1 cellular context compared by ENCODE assay signal in the genomic region with DNA sequence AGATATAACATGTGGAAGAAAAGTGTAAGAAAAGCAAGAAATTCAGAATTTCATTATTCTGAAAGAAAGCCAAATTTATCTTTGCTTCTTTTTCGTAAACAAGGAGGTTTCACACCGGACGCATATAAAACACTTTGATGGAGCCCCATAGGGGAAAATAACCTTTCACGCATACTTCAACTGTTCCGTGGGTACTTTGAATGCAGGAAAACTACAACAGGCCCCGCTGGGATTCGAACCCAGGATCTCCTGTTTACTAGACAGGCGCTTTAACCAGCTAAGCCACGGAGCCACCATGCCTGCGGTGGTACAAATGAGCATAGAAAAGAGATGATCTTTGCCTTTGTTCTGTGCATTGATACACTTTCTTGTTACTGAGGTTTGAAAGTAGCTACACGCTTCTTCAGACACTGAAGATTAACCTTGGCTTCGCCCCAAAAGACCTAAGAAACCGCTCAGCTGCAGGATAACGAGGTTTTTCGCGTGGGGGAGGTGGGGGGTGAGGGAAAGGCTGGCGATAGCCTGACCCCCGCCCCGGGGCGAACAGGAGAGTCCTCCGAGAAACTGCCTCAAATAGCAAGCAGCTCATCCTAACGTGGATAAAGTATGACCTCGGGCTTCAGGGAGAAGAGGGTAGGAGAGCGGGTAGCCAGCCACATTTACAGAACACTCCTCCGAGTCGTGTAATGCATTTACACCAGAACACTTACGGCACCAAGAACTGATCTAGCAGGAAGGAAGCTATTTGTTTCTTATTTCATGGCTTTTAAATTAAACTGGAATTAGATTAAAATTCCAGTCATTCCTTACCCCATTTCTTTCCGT.
TF ChIP-seq lines count a peak whose summit lies in the region.

No MANE protein-coding gene starts in this region.

TF ChIP-seq in HepG2, 621 proteins besides CTCF, POLR2A, EP300 and RAD21 (continued from another document):
- TF ChIP-seq, protein P1, sequence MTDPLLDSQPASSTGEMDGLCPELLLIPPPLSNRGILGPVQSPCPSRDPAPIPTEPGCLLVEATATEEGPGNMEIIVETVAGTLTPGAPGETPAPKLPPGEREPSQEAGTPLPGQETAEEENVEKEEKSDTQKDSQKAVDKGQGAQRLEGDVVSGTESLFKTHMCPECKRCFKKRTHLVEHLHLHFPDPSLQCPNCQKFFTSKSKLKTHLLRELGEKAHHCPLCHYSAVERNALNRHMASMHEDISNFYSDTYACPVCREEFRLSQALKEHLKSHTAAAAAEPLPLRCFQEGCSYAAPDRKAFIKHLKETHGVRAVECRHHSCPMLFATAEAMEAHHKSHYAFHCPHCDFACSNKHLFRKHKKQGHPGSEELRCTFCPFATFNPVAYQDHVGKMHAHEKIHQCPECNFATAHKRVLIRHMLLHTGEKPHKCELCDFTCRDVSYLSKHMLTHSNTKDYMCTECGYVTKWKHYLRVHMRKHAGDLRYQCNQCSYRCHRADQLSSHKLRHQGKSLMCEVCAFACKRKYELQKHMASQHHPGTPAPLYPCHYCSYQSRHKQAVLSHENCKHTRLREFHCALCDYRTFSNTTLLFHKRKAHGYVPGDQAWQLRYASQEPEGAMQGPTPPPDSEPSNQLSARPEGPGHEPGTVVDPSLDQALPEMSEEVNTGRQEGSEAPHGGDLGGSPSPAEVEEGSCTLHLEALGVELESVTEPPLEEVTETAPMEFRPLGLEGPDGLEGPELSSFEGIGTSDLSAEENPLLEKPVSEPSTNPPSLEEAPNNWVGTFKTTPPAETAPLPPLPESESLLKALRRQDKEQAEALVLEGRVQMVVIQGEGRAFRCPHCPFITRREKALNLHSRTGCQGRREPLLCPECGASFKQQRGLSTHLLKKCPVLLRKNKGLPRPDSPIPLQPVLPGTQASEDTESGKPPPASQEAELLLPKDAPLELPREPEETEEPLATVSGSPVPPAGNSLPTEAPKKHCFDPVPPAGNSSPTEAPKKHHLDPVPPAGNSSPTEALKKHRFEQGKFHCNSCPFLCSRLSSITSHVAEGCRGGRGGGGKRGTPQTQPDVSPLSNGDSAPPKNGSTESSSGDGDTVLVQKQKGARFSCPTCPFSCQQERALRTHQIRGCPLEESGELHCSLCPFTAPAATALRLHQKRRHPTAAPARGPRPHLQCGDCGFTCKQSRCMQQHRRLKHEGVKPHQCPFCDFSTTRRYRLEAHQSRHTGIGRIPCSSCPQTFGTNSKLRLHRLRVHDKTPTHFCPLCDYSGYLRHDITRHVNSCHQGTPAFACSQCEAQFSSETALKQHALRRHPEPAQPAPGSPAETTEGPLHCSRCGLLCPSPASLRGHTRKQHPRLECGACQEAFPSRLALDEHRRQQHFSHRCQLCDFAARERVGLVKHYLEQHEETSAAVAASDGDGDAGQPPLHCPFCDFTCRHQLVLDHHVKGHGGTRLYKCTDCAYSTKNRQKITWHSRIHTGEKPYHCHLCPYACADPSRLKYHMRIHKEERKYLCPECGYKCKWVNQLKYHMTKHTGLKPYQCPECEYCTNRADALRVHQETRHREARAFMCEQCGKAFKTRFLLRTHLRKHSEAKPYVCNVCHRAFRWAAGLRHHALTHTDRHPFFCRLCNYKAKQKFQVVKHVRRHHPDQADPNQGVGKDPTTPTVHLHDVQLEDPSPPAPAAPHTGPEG (CRISPR knock-in tag; IDR thresholded peaks at IDR 0.05), result no peak
- TF ChIP-seq KLF16 (CRISPR knock-in tag; IDR thresholded peaks at IDR 0.05) (peak in 1 of 2 experiments; percentile 94; a peak in 2 of 4 replicates), MAF1 (CRISPR knock-in tag; IDR thresholded peaks at IDR 0.05; ENCODE audit: borderline replicate concordance) (peak; percentile 99), ATM (IDR thresholded peaks at IDR 0.05; ENCODE audit: borderline replicate concordance) (no peak), ZNF10 (CRISPR knock-in tag; IDR thresholded peaks at IDR 0.05; ENCODE audit: borderline replicate concordance, low read depth) (no peak), FOXA3 (CRISPR knock-in tag; IDR thresholded peaks at IDR 0.05) (peak; percentile 91), ZMYM2 (CRISPR knock-in tag; IDR thresholded peaks at IDR 0.05) (peak; percentile 85), IKZF4 (CRISPR knock-in tag; IDR thresholded peaks at IDR 0.05; ENCODE audit: borderline replicate concordance, low read depth, not compliant biosample characterization) (peak; percentile 77), ZBTB7B (CRISPR knock-in tag; IDR thresholded peaks at IDR 0.05) (peak; percentile 80), SMYD3 (CRISPR knock-in tag; IDR thresholded peaks at IDR 0.05) (no peak), YY1 (IDR thresholded peaks at IDR 0.05; ENCODE audit: insufficient read depth, insufficient replicate concordance, low read depth, low read length) (peak; percentile 44), SRSF4 (IDR thresholded peaks at IDR 0.05; ENCODE audit: low read depth, low read length, poor library complexity, severe bottlenecking) (no peak), ZNF773 (CRISPR knock-in tag; IDR thresholded peaks at IDR 0.05; ENCODE audit: borderline replicate concordance) (no peak), ZNF605 (CRISPR knock-in tag; IDR thresholded peaks at IDR 0.05) (peak; percentile 96), ZBTB21 (CRISPR knock-in tag; IDR thresholded peaks at IDR 0.05) (no peak), ZIK1 (CRISPR knock-in tag; IDR thresholded peaks at IDR 0.05; ENCODE audit: borderline replicate concordance, low read depth) (0 out of 2 replicates have a peak, but pooled peaks have one; percentile 44), SMAD3 (CRISPR knock-in tag; IDR thresholded peaks at IDR 0.05) (peak; percentile 89), ZNF670 (CRISPR knock-in tag; IDR thresholded peaks at IDR 0.05; ENCODE audit: borderline replicate concordance) (peak; percentile 79; the same call in 1 of the 2 replicates), RBAK (CRISPR knock-in tag; IDR thresholded peaks at IDR 0.05) (no peak), JUNB (CRISPR knock-in tag; IDR thresholded peaks at IDR 0.05; ENCODE audit: borderline replicate concordance) (no peak), ZNF33B (CRISPR knock-in tag; IDR thresholded peaks at IDR 0.05) (no peak), ARNTL (CRISPR knock-in tag; IDR thresholded peaks at IDR 0.05) (no peak), TEAD3 (CRISPR knock-in tag; optimal IDR thresholded peaks at IDR 0.05; ENCODE audit: borderline replicate concordance) (peak; percentile 66), PHF21A (CRISPR knock-in tag; IDR thresholded peaks at IDR 0.05) (peak; percentile 53)
- TF ChIP-seq, protein P2, sequence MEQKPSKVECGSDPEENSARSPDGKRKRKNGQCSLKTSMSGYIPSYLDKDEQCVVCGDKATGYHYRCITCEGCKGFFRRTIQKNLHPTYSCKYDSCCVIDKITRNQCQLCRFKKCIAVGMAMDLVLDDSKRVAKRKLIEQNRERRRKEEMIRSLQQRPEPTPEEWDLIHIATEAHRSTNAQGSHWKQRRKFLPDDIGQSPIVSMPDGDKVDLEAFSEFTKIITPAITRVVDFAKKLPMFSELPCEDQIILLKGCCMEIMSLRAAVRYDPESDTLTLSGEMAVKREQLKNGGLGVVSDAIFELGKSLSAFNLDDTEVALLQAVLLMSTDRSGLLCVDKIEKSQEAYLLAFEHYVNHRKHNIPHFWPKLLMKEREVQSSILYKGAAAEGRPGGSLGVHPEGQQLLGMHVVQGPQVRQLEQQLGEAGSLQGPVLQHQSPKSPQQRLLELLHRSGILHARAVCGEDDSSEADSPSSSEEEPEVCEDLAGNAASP (CRISPR knock-in tag; IDR thresholded peaks at IDR 0.05; ENCODE audit: borderline replicate concordance), result peak; percentile 74; the same call in 1 of the 2 replicates
- TF ChIP-seq, protein P3, sequence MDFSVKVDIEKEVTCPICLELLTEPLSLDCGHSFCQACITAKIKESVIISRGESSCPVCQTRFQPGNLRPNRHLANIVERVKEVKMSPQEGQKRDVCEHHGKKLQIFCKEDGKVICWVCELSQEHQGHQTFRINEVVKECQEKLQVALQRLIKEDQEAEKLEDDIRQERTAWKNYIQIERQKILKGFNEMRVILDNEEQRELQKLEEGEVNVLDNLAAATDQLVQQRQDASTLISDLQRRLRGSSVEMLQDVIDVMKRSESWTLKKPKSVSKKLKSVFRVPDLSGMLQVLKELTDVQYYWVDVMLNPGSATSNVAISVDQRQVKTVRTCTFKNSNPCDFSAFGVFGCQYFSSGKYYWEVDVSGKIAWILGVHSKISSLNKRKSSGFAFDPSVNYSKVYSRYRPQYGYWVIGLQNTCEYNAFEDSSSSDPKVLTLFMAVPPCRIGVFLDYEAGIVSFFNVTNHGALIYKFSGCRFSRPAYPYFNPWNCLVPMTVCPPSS (IDR thresholded peaks at IDR 0.05), result no peak
- TF ChIP-seq, protein P4, sequence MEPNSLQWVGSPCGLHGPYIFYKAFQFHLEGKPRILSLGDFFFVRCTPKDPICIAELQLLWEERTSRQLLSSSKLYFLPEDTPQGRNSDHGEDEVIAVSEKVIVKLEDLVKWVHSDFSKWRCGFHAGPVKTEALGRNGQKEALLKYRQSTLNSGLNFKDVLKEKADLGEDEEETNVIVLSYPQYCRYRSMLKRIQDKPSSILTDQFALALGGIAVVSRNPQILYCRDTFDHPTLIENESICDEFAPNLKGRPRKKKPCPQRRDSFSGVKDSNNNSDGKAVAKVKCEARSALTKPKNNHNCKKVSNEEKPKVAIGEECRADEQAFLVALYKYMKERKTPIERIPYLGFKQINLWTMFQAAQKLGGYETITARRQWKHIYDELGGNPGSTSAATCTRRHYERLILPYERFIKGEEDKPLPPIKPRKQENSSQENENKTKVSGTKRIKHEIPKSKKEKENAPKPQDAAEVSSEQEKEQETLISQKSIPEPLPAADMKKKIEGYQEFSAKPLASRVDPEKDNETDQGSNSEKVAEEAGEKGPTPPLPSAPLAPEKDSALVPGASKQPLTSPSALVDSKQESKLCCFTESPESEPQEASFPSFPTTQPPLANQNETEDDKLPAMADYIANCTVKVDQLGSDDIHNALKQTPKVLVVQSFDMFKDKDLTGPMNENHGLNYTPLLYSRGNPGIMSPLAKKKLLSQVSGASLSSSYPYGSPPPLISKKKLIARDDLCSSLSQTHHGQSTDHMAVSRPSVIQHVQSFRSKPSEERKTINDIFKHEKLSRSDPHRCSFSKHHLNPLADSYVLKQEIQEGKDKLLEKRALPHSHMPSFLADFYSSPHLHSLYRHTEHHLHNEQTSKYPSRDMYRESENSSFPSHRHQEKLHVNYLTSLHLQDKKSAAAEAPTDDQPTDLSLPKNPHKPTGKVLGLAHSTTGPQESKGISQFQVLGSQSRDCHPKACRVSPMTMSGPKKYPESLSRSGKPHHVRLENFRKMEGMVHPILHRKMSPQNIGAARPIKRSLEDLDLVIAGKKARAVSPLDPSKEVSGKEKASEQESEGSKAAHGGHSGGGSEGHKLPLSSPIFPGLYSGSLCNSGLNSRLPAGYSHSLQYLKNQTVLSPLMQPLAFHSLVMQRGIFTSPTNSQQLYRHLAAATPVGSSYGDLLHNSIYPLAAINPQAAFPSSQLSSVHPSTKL (CRISPR knock-in tag; IDR thresholded peaks at IDR 0.05), result peak; percentile 77
- TF ChIP-seq, protein P5, sequence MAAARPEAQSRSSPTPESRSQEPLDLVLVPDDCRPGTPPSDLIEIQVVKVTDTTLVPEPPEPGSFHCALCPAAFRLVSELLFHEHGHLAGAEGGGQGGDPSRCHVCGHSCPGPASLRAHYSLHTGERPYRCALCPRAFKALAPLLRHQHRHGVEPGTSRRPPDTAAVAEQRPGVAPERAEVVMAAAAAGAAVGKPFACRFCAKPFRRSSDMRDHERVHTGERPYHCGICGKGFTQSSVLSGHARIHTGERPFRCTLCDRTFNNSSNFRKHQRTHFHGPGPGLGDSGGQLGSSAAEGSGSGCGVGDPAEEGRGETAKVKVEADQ (CRISPR knock-in tag; IDR thresholded peaks at IDR 0.05; ENCODE audit: borderline replicate concordance), result peak; percentile 83; the same call in 1 of the 2 replicates
- TF ChIP-seq, protein P6, sequence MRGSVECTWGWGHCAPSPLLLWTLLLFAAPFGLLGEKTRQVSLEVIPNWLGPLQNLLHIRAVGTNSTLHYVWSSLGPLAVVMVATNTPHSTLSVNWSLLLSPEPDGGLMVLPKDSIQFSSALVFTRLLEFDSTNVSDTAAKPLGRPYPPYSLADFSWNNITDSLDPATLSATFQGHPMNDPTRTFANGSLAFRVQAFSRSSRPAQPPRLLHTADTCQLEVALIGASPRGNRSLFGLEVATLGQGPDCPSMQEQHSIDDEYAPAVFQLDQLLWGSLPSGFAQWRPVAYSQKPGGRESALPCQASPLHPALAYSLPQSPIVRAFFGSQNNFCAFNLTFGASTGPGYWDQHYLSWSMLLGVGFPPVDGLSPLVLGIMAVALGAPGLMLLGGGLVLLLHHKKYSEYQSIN (CRISPR knock-in tag; IDR thresholded peaks at IDR 0.05; ENCODE audit: borderline replicate concordance), result no peak
